1 cellular context compared by ENCODE assay signal in the genomic region with DNA sequence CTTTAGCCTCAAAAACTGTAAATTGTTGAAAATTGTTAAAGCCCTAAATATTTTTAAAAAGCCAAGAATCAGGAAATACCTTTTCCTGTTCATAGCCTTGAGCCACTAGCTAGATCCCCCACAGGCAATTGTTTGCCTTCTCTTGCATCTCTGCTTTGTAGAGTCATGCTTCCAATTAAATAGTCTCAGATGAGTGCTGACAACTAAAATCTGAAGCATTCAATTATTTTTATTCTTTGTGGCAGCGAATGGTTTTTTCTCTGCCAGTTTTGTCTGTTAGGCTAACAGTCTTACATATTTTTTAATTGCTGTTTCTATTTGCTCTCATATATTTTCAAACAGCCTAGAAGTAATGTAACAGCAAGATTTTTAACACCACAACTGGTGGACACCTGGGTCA.
TF ChIP-seq lines count a peak whose summit lies in the region.

No MANE protein-coding gene starts in this region.

TF ChIP-seq in WTC11, 78 proteins besides CTCF, POLR2A, EP300 and RAD21 (continued from another document):
- TF ChIP-seq, protein P1, sequence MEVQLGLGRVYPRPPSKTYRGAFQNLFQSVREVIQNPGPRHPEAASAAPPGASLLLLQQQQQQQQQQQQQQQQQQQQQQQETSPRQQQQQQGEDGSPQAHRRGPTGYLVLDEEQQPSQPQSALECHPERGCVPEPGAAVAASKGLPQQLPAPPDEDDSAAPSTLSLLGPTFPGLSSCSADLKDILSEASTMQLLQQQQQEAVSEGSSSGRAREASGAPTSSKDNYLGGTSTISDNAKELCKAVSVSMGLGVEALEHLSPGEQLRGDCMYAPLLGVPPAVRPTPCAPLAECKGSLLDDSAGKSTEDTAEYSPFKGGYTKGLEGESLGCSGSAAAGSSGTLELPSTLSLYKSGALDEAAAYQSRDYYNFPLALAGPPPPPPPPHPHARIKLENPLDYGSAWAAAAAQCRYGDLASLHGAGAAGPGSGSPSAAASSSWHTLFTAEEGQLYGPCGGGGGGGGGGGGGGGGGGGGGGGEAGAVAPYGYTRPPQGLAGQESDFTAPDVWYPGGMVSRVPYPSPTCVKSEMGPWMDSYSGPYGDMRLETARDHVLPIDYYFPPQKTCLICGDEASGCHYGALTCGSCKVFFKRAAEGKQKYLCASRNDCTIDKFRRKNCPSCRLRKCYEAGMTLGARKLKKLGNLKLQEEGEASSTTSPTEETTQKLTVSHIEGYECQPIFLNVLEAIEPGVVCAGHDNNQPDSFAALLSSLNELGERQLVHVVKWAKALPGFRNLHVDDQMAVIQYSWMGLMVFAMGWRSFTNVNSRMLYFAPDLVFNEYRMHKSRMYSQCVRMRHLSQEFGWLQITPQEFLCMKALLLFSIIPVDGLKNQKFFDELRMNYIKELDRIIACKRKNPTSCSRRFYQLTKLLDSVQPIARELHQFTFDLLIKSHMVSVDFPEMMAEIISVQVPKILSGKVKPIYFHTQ (CRISPR knock-in tag; IDR thresholded peaks at IDR 0.05) = no peak
- no peak for TF ChIP-seq RORB (CRISPR knock-in tag; IDR thresholded peaks at IDR 0.05)
- TF ChIP-seq IRF2 (CRISPR knock-in tag; IDR thresholded peaks at IDR 0.05; ENCODE audit: borderline replicate concordance, low read depth) = no peak
- no peak for TF ChIP-seq TCF7 (CRISPR knock-in tag; IDR thresholded peaks at IDR 0.05; ENCODE audit: low read depth)
- TF ChIP-seq, protein P2, sequence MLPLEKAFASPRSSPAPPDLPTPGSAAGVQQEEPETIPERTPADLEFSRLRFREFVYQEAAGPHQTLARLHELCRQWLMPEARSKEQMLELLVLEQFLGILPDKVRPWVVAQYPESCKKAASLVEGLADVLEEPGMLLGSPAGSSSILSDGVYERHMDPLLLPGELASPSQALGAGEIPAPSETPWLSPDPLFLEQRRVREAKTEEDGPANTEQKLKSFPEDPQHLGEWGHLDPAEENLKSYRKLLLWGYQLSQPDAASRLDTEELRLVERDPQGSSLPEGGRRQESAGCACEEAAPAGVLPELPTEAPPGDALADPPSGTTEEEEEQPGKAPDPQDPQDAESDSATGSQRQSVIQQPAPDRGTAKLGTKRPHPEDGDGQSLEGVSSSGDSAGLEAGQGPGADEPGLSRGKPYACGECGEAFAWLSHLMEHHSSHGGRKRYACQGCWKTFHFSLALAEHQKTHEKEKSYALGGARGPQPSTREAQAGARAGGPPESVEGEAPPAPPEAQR (CRISPR knock-in tag; IDR thresholded peaks at IDR 0.05) = no peak
- TF ChIP-seq CREB1 (CRISPR knock-in tag; IDR thresholded peaks at IDR 0.05) = no peak
- TF ChIP-seq RELA (CRISPR knock-in tag; IDR thresholded peaks at IDR 0.05; ENCODE audit: borderline replicate concordance) = no peak
- TF ChIP-seq, protein P3, sequence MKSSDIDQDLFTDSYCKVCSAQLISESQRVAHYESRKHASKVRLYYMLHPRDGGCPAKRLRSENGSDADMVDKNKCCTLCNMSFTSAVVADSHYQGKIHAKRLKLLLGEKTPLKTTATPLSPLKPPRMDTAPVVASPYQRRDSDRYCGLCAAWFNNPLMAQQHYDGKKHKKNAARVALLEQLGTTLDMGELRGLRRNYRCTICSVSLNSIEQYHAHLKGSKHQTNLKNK (CRISPR knock-in tag; IDR thresholded peaks at IDR 0.05) = no peak
- TF ChIP-seq, protein P4, sequence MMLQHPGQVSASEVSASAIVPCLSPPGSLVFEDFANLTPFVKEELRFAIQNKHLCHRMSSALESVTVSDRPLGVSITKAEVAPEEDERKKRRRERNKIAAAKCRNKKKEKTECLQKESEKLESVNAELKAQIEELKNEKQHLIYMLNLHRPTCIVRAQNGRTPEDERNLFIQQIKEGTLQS (CRISPR knock-in tag; conservative IDR thresholded peaks at IDR 0.05) = no peak
